8 cellular contexts compared by ENCODE assay signal in the genomic region with DNA sequence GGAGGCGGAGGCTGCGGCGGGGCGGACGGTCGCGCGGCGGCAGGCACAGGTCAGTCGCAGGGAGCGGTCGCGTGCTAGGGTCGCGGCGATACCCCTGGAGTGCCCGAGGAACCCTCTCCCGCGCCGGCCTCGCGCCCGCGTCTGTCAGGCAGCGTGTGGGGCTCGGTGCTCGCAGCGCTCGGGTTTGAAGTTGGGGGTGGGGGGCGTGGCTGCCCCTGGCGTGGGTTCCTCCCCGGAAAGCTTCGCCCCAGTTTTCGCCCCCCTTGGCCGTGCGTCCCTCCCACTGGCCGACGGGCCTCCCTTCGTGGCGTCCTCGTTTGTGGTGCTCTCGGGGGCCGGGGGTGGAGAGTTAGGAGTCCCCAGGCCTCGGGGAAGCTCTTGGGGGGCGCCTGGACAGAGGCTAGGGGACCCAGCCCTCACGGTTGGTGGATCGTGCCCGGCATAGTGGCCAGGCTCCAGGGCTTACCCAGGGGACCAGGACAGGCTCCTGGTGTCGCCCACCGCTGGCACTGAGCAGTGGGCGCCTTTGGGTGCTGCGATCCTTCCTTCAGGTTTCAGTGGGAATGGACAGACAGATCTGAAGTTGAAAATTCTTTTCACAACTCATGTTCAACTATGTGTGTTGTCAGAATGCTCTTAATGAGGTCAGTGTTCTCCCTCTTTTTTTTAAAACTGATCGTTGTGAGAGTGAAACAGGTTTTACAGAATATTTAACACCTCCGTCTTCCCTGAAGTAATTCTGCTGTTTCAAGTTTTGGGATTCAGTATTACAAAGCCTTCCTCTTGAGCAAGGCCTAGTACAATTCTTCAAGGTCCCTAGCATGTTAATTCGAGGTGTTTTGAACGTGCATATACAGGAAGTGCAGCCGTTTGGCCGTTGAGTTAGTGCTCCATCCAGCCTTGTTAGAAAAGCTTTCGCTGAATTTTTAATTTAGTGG. TPM values are rescaled to one million over a fixed set of nuclear protein-coding genes. Genes with fewer than 3 reads are reported as not detected.
A peak's percentile ranks its signal among the peaks of the same experiment; 100 is the strongest.
DNase-seq lines count a peak whose midpoint lies in the region; ATAC-seq and TF ChIP-seq lines count a peak whose summit lies in the region.

No MANE protein-coding gene starts in this region.

- peak overlapping the region; percentile 98 for H3K27ac ChIP-seq in suprapubic skin

- H3K9me3 ChIP-seq in Caco-2 (no peaks in the 10 kb centered on the region), suprapubic skin (no peaks in the 10 kb centered on the region)

- TF ChIP-seq CTCF in Caco-2 (IDR thresholded peaks at IDR 0.05; ENCODE audit: insufficient read depth in 1 of 2, low read depth in 1 of 2, low read length in 1 of 2, severe bottlenecking in 1 of 2, unreplicated experiment in 1 of 2) (no peak), suprapubic skin (IDR thresholded peaks at IDR 0.05) (no peak)

- no peak for DNase-seq in Caco-2
- DNase-seq in activated CD4-positive, alpha-beta T cell treated with anti-CD3 and anti-CD28 coated beads for 1 hour: peak; percentile 28
- DNase-seq in effector CD4-positive, alpha-beta T cell: peak; percentile 43
- DNase-seq in naive B cell: peak; percentile 60
- DNase-seq in suprapubic skin (ENCODE audit: low spot score in 2 of 2): peak; percentile 82
- no peak for DNase-seq in NCI-H1694 (lab: John Stamatoyannopoulos, UW)

- no peaks in the 10 kb centered on the region for H3K27me3 Mint-ChIP-seq in Caco-2 (ENCODE audit: insufficient read depth, unreplicated experiment)
- H3K27me3 Mint-ChIP-seq in IgD-negative memory B cell: no peaks in the 10 kb centered on the region
- H3K27me3 Mint-ChIP-seq in naive B cell: peaks cover 4 to 15% (median 12%) of the 10 kb centered on the region in 3 donors

- peaks cover 25% of the 10 kb centered on the region for H3K4me1 ChIP-seq in Caco-2
- peaks cover 30% of the 10 kb centered on the region for H3K4me1 ChIP-seq in suprapubic skin

- CTCF ChIA-PET in Caco-2 (lab: Charles Lee): interaction anchor here (0.5 kb wide), 1 partner anchor 142 kb away, joined by 3 read pairs; no protein-coding TSS in a partner anchor

- peaks cover 40% of the 10 kb centered on the region for H3K4me1 Mint-ChIP-seq in Caco-2 (ENCODE audit: low read depth, unreplicated experiment)
- H3K4me1 Mint-ChIP-seq in IgD-negative memory B cell: peaks cover 19 to 24% (median 20%) of the 10 kb centered on the region in 3 donors
- peaks cover 33 to 46% (median 34%) of the 10 kb centered on the region in 3 donors for H3K4me1 Mint-ChIP-seq in naive B cell

- BruUV-seq in Caco-2 (replicated peaks; lab: Mats Ljungman, UMichigan): no TSS peak

- H3K4me3 Mint-ChIP-seq in Caco-2 (ENCODE audit: unreplicated experiment): peak overlapping the region; percentile 75
- peak overlapping the region; percentile 94 to 100 (median 98) for H3K4me3 Mint-ChIP-seq in IgD-negative memory B cell
- H3K4me3 Mint-ChIP-seq in naive B cell: peak overlapping the region; percentile 95 to 99 (median 98)

- H3K27me3 ChIP-seq in Caco-2 (replicated peaks; ENCODE audit: control insufficient read depth, insufficient read depth, low read length): no peaks in the 10 kb centered on the region
- H3K27me3 ChIP-seq in suprapubic skin: no peaks in the 10 kb centered on the region

- peaks cover 39% of the 10 kb centered on the region for H3K36me3 Mint-ChIP-seq in Caco-2 (ENCODE audit: insufficient read depth, unreplicated experiment)
- H3K36me3 Mint-ChIP-seq in IgD-negative memory B cell: no peaks in the 10 kb centered on the region
- peaks cover 5 to 7% of the 10 kb centered on the region in 2 donors for H3K36me3 Mint-ChIP-seq in naive B cell

- no peaks in the 10 kb centered on the region for H3K36me3 ChIP-seq in Caco-2 (ENCODE audit: control insufficient read depth, insufficient read depth, low read length)
- H3K36me3 ChIP-seq in suprapubic skin: peaks cover 11% of the 10 kb centered on the region

- peaks cover 11% of the 10 kb centered on the region for H3K9me3 Mint-ChIP-seq in Caco-2 (ENCODE audit: unreplicated experiment)
- H3K9me3 Mint-ChIP-seq in IgD-negative memory B cell: peaks cover 0 to 3% (median 0%) of the 10 kb centered on the region in 3 donors
- no peaks in the 10 kb centered on the region for H3K9me3 Mint-ChIP-seq in naive B cell

- POLR2A ChIA-PET in Caco-2 (lab: Charles Lee): no interaction called here

- H3K27ac Mint-ChIP-seq in Caco-2 (ENCODE audit: unreplicated experiment) (peak overlapping the region; percentile 86), IgD-negative memory B cell (peak overlapping the region; percentile 73 to 97 (median 91)), naive B cell (peak overlapping the region in 5 of 6 donors; percentile 52 to 94 (median 78))

- ATAC-seq in GM19351 (IDR thresholded peaks at IDR 0.05; ENCODE audit: unreplicated experiment) (peak; percentile 29), naive B cell (ENCODE audit: low read depth in 2 of 2) (peak; percentile 29 to 32)

- H3K4me3 ChIP-seq in Caco-2 (ENCODE audit: low read depth, low read length) (peak overlapping the region; percentile 84), suprapubic skin (peak overlapping the region; percentile 95)

- under 1% methylated on average over 14 of the region's 59 CpGs for WGBS in suprapubic skin

- no peak for TF ChIP-seq EP300 in suprapubic skin (IDR thresholded peaks at IDR 0.05)

- TF ChIP-seq POLR2A in suprapubic skin (IDR thresholded peaks at IDR 0.05): no peak

- intact Hi-C loops in Caco-2 (cut with micrococcal nuclease; ENCODE audit: unreplicated experiment): loop anchor here (1.0 to 2.0 kb wide), 2 partner anchors 141 to 373 kb away; a partner anchor contains a TSS

RNA-seq across cellular contexts. Expression of a gene that starts 0.6 kb away (rescaled TPM):
- total RNA-seq in Caco-2 (2022): 64.9 and 66.3 TPM in 2 replicates
- polyA plus RNA-seq in IgD-negative memory B cell: 49.8 TPM
- 10 to 100 TPM; 31.0 to 49.2 (median 41.7) TPM for polyA plus RNA-seq in naive B cell (ENCODE audit: low read depth in 6 of 6)
- total RNA-seq in suprapubic skin: 100 to 1,000 TPM; 168 to 213 (median 178) TPM

Comparison
In these comparisons a context has a peak if more than half of its experiments do, and no peak if none do; other contexts are left out.
1. DNase-seq: peak in activated CD4-positive, alpha-beta T cell treated with anti-CD3 and anti-CD28 coated beads for 1 hour (single experiment), effector CD4-positive, alpha-beta T cell (single experiment), naive B cell (single experiment) and suprapubic skin (2 of 2); none in Caco-2 (0 of 2) and NCI-H1694 (single experiment).
2. Peak in every context shown above with its lines, with median percentiles within 50 percentile points of each other: H3K27ac Mint-ChIP-seq and H3K4me3 Mint-ChIP-seq.